Comparison of ENCODE assay signal across 17 cellular contexts in the genomic region with DNA sequence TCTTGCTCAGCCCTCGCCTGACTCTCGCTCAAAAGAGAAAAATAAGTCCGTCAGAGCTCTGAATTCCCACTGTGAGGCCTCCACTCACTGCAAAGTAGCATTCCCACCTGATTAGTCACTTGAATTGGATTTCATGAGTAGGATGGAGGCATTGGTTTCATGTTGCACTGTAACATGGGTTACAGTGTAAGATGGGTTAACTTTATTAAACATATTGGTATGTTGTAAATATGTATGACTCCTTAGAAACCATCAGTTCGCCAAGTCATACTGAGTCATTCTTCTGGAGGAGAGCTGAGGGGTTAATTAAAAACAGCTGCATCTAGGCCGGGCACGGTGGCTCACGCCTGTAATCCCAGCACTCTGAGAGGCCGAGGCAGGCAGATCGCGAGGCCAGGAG.
DNase-seq lines count a peak whose midpoint lies in the region; ATAC-seq and TF ChIP-seq lines count a peak whose summit lies in the region.
"Had no signal": no experiment of that assay in that cellular context is flagged by ENCODE, and none has a peak within 500 bp of the region (broad histone marks: within the 10 kb centered on the region; RNA-seq: fewer than 3 reads in every experiment).

No MANE protein-coding gene starts in this region.

- H3K9me2 ChIP-seq in GM23338 (ENCODE audit: insufficient read depth): peaks cover 6% of the 10 kb centered on the region; the same call in 1 of the 2 replicates

- H3K36me3 Mint-ChIP-seq in GM23338 (ENCODE audit: low read depth): peaks cover 3% of the 10 kb centered on the region; the same call in 2 of the 3 replicates
- H3K36me3 Mint-ChIP-seq: activated naive CD8-positive, alpha-beta T cell treated with anti-CD3 and anti-CD28 coated beads for 36 hours; IgD-negative memory B cell had no signal

- H2AFZ ChIP-seq in GM23338: peak overlapping the region; percentile 56; the same call in 1 of the 2 replicates
- H2AFZ ChIP-seq in smooth muscle cell (ENCODE audit: low read depth): no peak overlapping the region

- WGBS in smooth muscle cell (ENCODE audit: low lambda C conversion rate): 62% methylated on average over 10 of the region's 10 CpGs

- H3K27me3 Mint-ChIP-seq in GM23338 (ENCODE audit: insufficient read depth, low read depth, poor library complexity): peaks cover 1% of the 10 kb centered on the region
- H3K27me3 Mint-ChIP-seq: activated naive CD8-positive, alpha-beta T cell treated with anti-CD3 and anti-CD28 coated beads for 36 hours; IgD-negative memory B cell had no signal

- H3K4me1 ChIP-seq in GM23338 (ENCODE audit: insufficient read depth): no peaks in the 10 kb centered on the region
- no peaks in the 10 kb centered on the region for H3K4me1 ChIP-seq in smooth muscle cell (ENCODE audit: low read depth)
- H3K4me1 ChIP-seq: lower lobe of right lung, tibial nerve had no signal

- DNase-seq in GM23338 (ENCODE audit: low spot score) (no peak), fibroblast of peridontal ligament (ENCODE audit: extremely low read depth) (peak; percentile 100), smooth muscle cell (lab: John Stamatoyannopoulos, UW; ENCODE audit: unreplicated experiment) (no peak), NCI-H526 treated with DMSO at 0.1 percent for 48 hours (lab: John Stamatoyannopoulos, UW) (no peak), retina (no peak)
- DNase-seq: activated naive CD8-positive, alpha-beta T cell treated with anti-CD3 and anti-CD28 coated beads for 36 hours; dorsolateral prefrontal cortex; lower lobe of right lung; NCI-H1417 treated with DMSO at 0.1 percent for 48 hours; NCI-H524; SHP77 treated with DMSO at 0.1 percent for 48 hours; stimulated activated CD4-positive, alpha-beta T cell treated with anti-CD3 and anti-CD28 coated beads, Interleukin-15, amount 100 ng/mL, for 24 hours had no signal

- no peak overlapping the region for H3K27ac Mint-ChIP-seq in GM23338
- H3K27ac Mint-ChIP-seq: activated naive CD8-positive, alpha-beta T cell treated with anti-CD3 and anti-CD28 coated beads for 36 hours; IgD-negative memory B cell had no signal

- H3K9me3 ChIP-seq in smooth muscle cell (replicated peaks; ENCODE audit: low read depth): no peaks in the 10 kb centered on the region

- 0 out of 3 replicates have a peak, but pooled peaks cover 2% of the 10 kb centered on the region for H3K4me1 Mint-ChIP-seq in GM23338
- H3K4me1 Mint-ChIP-seq: activated naive CD8-positive, alpha-beta T cell treated with anti-CD3 and anti-CD28 coated beads for 36 hours; IgD-negative memory B cell had no signal

- H4K20me1 ChIP-seq in GM23338 (replicated peaks; ENCODE audit: insufficient read depth): no peaks in the 10 kb centered on the region
- no peaks in the 10 kb centered on the region for H4K20me1 ChIP-seq in smooth muscle cell (ENCODE audit: low read depth)

- H3K4me3 ChIP-seq in GM23338 (no peak overlapping the region), smooth muscle cell (no peak overlapping the region)
- H3K4me3 ChIP-seq: dorsolateral prefrontal cortex, lower lobe of right lung, tibial nerve had no signal

- H3F3A ChIP-seq in GM23338 (replicated peaks; ENCODE audit: low read depth) (no peaks in the 10 kb centered on the region), smooth muscle cell (ENCODE audit: low read depth) (no peaks in the 10 kb centered on the region)

- TF ChIP-seq CTCF in GM23338 (conservative IDR thresholded peaks at IDR 0.05; ENCODE audit: low read depth in 2 of 2): no peak
- TF ChIP-seq CTCF in smooth muscle cell (IDR thresholded peaks at IDR 0.05; ENCODE audit: borderline replicate concordance, insufficient read depth, poor library complexity, severe bottlenecking): no peak

- H3K27me3 ChIP-seq in GM23338 (ENCODE audit: insufficient read depth) (no peaks in the 10 kb centered on the region), smooth muscle cell (ENCODE audit: low read depth) (no peaks in the 10 kb centered on the region)
- H3K27me3 ChIP-seq: dorsolateral prefrontal cortex, tibial nerve had no signal

- ATAC-seq in GM23338 (no peak), SK-N-SH treated with all-trans-retinoic acid at 6 μM for 48 hours (peak; percentile 100), GM21717 (IDR thresholded peaks at IDR 0.05; ENCODE audit: unreplicated experiment) (no peak), GM18867 (IDR thresholded peaks at IDR 0.05; ENCODE audit: unreplicated experiment) (no peak)
- ATAC-seq: lower lobe of right lung had no signal

- H3K27ac ChIP-seq in GM23338 (ENCODE audit: low read depth) (no peak overlapping the region), smooth muscle cell (ENCODE audit: low read depth) (peak overlapping the region; percentile 51)
- H3K27ac ChIP-seq: dorsolateral prefrontal cortex, lower lobe of right lung, tibial nerve had no signal

- H3K9me3 Mint-ChIP-seq in GM23338: peaks cover 11% of the 10 kb centered on the region; the same call in 2 of the 3 replicates

- H3K9ac ChIP-seq in smooth muscle cell (ENCODE audit: low read depth): no peak overlapping the region

- H3K36me3 ChIP-seq in GM23338 (ENCODE audit: insufficient read depth): no peaks in the 10 kb centered on the region
- H3K36me3 ChIP-seq in smooth muscle cell (ENCODE audit: low read depth): no peaks in the 10 kb centered on the region
- H3K36me3 ChIP-seq: lower lobe of right lung, tibial nerve had no signal

- H3K4me2 ChIP-seq in GM23338 (no peak overlapping the region), smooth muscle cell (no peak overlapping the region)

- H3K4me3 Mint-ChIP-seq in GM23338: no peak overlapping the region
- H3K4me3 Mint-ChIP-seq: activated naive CD8-positive, alpha-beta T cell treated with anti-CD3 and anti-CD28 coated beads for 36 hours; IgD-negative memory B cell had no signal

- H3K79me2 ChIP-seq in GM23338 (replicated peaks; ENCODE audit: insufficient read depth) (no peaks in the 10 kb centered on the region), smooth muscle cell (ENCODE audit: low read depth) (no peaks in the 10 kb centered on the region)

TF ChIP-seq in GM23338, 12 proteins besides CTCF, POLR2A, EP300 and RAD21 (continues in another document):
- TF ChIP-seq EZH2 (IDR thresholded peaks at IDR 0.05; ENCODE audit: low read depth, unreplicated experiment) (no peak), CREB1 (CRISPR knock-in tag; IDR thresholded peaks at IDR 0.05; ENCODE audit: low read depth) (no peak), JUNB (IDR thresholded peaks at IDR 0.05; ENCODE audit: unreplicated experiment) (no peak)
- TF ChIP-seq, protein P1, sequence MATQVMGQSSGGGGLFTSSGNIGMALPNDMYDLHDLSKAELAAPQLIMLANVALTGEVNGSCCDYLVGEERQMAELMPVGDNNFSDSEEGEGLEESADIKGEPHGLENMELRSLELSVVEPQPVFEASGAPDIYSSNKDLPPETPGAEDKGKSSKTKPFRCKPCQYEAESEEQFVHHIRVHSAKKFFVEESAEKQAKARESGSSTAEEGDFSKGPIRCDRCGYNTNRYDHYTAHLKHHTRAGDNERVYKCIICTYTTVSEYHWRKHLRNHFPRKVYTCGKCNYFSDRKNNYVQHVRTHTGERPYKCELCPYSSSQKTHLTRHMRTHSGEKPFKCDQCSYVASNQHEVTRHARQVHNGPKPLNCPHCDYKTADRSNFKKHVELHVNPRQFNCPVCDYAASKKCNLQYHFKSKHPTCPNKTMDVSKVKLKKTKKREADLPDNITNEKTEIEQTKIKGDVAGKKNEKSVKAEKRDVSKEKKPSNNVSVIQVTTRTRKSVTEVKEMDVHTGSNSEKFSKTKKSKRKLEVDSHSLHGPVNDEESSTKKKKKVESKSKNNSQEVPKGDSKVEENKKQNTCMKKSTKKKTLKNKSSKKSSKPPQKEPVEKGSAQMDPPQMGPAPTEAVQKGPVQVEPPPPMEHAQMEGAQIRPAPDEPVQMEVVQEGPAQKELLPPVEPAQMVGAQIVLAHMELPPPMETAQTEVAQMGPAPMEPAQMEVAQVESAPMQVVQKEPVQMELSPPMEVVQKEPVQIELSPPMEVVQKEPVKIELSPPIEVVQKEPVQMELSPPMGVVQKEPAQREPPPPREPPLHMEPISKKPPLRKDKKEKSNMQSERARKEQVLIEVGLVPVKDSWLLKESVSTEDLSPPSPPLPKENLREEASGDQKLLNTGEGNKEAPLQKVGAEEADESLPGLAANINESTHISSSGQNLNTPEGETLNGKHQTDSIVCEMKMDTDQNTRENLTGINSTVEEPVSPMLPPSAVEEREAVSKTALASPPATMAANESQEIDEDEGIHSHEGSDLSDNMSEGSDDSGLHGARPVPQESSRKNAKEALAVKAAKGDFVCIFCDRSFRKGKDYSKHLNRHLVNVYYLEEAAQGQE (IDR thresholded peaks at IDR 0.05; ENCODE audit: unreplicated experiment): no peak

TF ChIP-seq in SK-N-SH treated with all-trans-retinoic acid at 6 μM for 48 hours, 23 proteins besides CTCF, POLR2A, EP300 and RAD21 (continues in another document):
- TF ChIP-seq ISL1 (CRISPR knock-in tag; IDR thresholded peaks at IDR 0.05) (no peak), ARNTL (CRISPR knock-in tag; IDR thresholded peaks at IDR 0.05; ENCODE audit: borderline replicate concordance, low read depth) (no peak), ZNF8 (CRISPR knock-in tag; IDR thresholded peaks at IDR 0.05) (no peak), ZNF565 (CRISPR knock-in tag; conservative IDR thresholded peaks at IDR 0.05; ENCODE audit: low read depth) (no peak), OSR1 (CRISPR knock-in tag; IDR thresholded peaks at IDR 0.05) (no peak)
- TF ChIP-seq, protein P2, sequence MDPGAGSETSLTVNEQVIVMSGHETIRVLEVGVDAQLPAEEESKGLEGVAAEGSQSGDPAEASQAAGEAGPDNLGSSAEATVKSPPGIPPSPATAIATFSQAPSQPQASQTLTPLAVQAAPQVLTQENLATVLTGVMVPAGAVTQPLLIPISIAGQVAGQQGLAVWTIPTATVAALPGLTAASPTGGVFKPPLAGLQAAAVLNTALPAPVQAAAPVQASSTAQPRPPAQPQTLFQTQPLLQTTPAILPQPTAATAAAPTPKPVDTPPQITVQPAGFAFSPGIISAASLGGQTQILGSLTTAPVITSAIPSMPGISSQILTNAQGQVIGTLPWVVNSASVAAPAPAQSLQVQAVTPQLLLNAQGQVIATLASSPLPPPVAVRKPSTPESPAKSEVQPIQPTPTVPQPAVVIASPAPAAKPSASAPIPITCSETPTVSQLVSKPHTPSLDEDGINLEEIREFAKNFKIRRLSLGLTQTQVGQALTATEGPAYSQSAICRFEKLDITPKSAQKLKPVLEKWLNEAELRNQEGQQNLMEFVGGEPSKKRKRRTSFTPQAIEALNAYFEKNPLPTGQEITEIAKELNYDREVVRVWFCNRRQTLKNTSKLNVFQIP (CRISPR knock-in tag; IDR thresholded peaks at IDR 0.05; ENCODE audit: borderline replicate concordance, low read depth): no peak
